ENCODE assay signal across 18 cellular contexts in genomic region chr2:120060088-120060623, GRCh38. TPM values are rescaled to one million over a fixed set of nuclear protein-coding genes. Genes with fewer than 3 reads are reported as not detected.
A peak's percentile ranks its signal among the peaks of the same experiment; 100 is the strongest.
DNase-seq lines count a peak whose midpoint lies in the region; ATAC-seq, FAIRE-seq and TF ChIP-seq lines count a peak whose summit lies in the region.
"Had no signal": no experiment of that assay in that cellular context is flagged by ENCODE, and none has a peak within 500 bp of the region (broad histone marks: within the 10 kb centered on the region; RNA-seq: fewer than 3 reads in every experiment).

No MANE protein-coding gene starts in this region.

- intact Hi-C loops in pancreas (cut with DNase I): no loop called here

- DNase-seq in ELR (ENCODE audit: low read depth): peak; percentile 2
- no peak for DNase-seq in RCC 7860 (ENCODE audit: low spot score)
- DNase-seq in left kidney (ENCODE audit: low read depth, low spot score): peak; percentile 15
- DNase-seq in nephron progenitor cell: no peak
- no peak for DNase-seq in NCI-H1436 (lab: John Stamatoyannopoulos, UW)
- no peak for DNase-seq in hippocampal formation (lab: John Stamatoyannopoulos, UW)
- DNase-seq in pancreas: no peak
- DNase-seq in COLO829 (ENCODE audit: low spot score): no peak
- DNase-seq: 8988T; ACHN; Calu3; CD4-positive, CD25-positive, alpha-beta regulatory T cell; DMS 273 treated with DMSO at 0.1 percent for 48 hours; GM23248; H7 had no signal

- no peak for ATAC-seq in pancreas

- peak overlapping the region; percentile 24 for H3K27ac Mint-ChIP-seq in nephron progenitor cell
- H3K27ac Mint-ChIP-seq: CD4-positive, CD25-positive, alpha-beta regulatory T cell had no signal

- H3K4me3 ChIP-seq in pancreas: no peak overlapping the region
- H3K4me3 ChIP-seq: BLaER1 treated with 17β-estradiol and CSF1 and Interleukin-3, amounts not matched to agents 10 nM and 100 nM; GM23248 had no signal

- peaks cover 26% of the 10 kb centered on the region for H3K9me3 Mint-ChIP-seq in nephron progenitor cell

- H3K27me3 Mint-ChIP-seq in nephron progenitor cell (ENCODE audit: low read depth, poor library complexity): no peaks in the 10 kb centered on the region

- H3K27ac ChIP-seq in pancreas: no peak overlapping the region
- H3K27ac ChIP-seq: BLaER1 treated with 17β-estradiol and CSF1 and Interleukin-3, amounts not matched to agents 10 nM and 100 nM; GM23248; HL-60 had no signal

- FAIRE-seq in RCC 7860 (lab: Jason Lieb, UNC) (peak; percentile 63), pancreas (lab: Jason Lieb, UNC) (no peak)
- FAIRE-seq: GM12891 had no signal

- no peaks in the 10 kb centered on the region for H3K36me3 ChIP-seq in pancreas

- H3K9me3 ChIP-seq in pancreas: no peaks in the 10 kb centered on the region

- H3K4me3 Mint-ChIP-seq in nephron progenitor cell: no peak overlapping the region
- H3K4me3 Mint-ChIP-seq: CD4-positive, CD25-positive, alpha-beta regulatory T cell had no signal

- peaks cover 57% of the 10 kb centered on the region for H3K36me3 Mint-ChIP-seq in nephron progenitor cell (ENCODE audit: low read depth)

- H3K4me1 Mint-ChIP-seq in nephron progenitor cell: peaks cover 18% of the 10 kb centered on the region

- no peak for TF ChIP-seq CTCF in nephron progenitor cell (IDR thresholded peaks at IDR 0.05)
- TF ChIP-seq CTCF in pancreas (IDR thresholded peaks at IDR 0.05): no peak

- 78 to 86% methylated on average over 2 of the region's 2 CpGs for WGBS in pancreas, 2 donors

- no peaks in the 10 kb centered on the region for H3K27me3 ChIP-seq in pancreas
- H3K27me3 ChIP-seq: BLaER1 treated with 17β-estradiol and CSF1 and Interleukin-3, amounts not matched to agents 10 nM and 100 nM had no signal

- H3K4me1 ChIP-seq in pancreas: no peaks in the 10 kb centered on the region

RNA-seq across cellular contexts. Expression of gene EPB41L5, which starts 47.3 kb away (rescaled TPM):
- 10 to 100 TPM; 17.6 to 23.8 (median 21.4) TPM for total RNA-seq in pancreas
- polyA plus RNA-seq in pancreas: 10 to 100 TPM in 1 of 2 donors, 1 to 10 TPM in 1; 7.3 to 13.0 TPM

Comparison
In these comparisons a context has a peak if more than half of its experiments do, and no peak if none do; other contexts are left out.
1. DNase-seq: peak in ELR (single experiment) and left kidney (single experiment); none in RCC 7860 (single experiment), nephron progenitor cell (single experiment), NCI-H1436 (single experiment), hippocampal formation (0 of 2), pancreas (0 of 6) and COLO829 (single experiment).